In genomic region chr3:125250973-125251372, GRCh38 we compare ENCODE assay signal across 22 cellular contexts. TPM values are rescaled to one million over a fixed set of nuclear protein-coding genes. Genes with fewer than 3 reads are reported as not detected.
DNase-seq lines count a peak whose midpoint lies in the region; ATAC-seq, FAIRE-seq and TF ChIP-seq lines count a peak whose summit lies in the region.
"Had no signal": no experiment of that assay in that cellular context is flagged by ENCODE, and none has a peak within 500 bp of the region (broad histone marks: within the 10 kb centered on the region; RNA-seq: fewer than 3 reads in every experiment).

No MANE protein-coding gene starts in this region.

- CTCF ChIA-PET in HEK293 (lab: Yijun Ruan, JAX), result no interaction called here
- CTCF ChIA-PET in K562 (lab: Yijun Ruan, JAX; ENCODE audit: low intra/inter-chr PET ratio), result no interaction called here
- CTCF ChIA-PET in mammary epithelial cell (lab: Charles Lee; ENCODE audit: low non-redundant PET), result interaction anchor here (0.7 kb wide), 1 partner anchor 10 kb away, joined by 4 read pairs; no protein-coding TSS in a partner anchor
- CTCF ChIA-PET in activated naive CD4-positive, alpha-beta T cell treated with anti-CD3 and anti-CD28 coated beads, Interleukin-2, amount 10 ng/mL, durations not matched to agents 7 days and 5 days (lab: Charles Lee), result no interaction called here

- 82% methylated on average over 1 of the region's 2 CpGs for WGBS in K562 (ENCODE audit: insufficient coverage, low coverage, missing lambda C conversion rate)
- WGBS in mammary epithelial cell (ENCODE audit: low coverage, missing lambda C conversion rate), result 97% methylated on average over 2 of the region's 2 CpGs

- no peaks in the 10 kb centered on the region for H3K79me2 ChIP-seq in K562 (ENCODE audit: control insufficient read depth, insufficient read depth, low read length)
- no peaks in the 10 kb centered on the region for H3K79me2 ChIP-seq in mammary epithelial cell (ENCODE audit: insufficient read depth, low read length)

- no peak for TF ChIP-seq EP300 in K562 (IDR thresholded peaks at IDR 0.05; ENCODE audit: low read length)

- TF ChIP-seq RAD21 in K562 (CRISPR knock-in tag; conservative IDR thresholded peaks at IDR 0.05 in 1 of 2, IDR thresholded peaks at IDR 0.05 in 1 of 2), result no peak

- no peak for ATAC-seq in K562
- ATAC-seq: A549 had no signal

- no peaks in the 10 kb centered on the region for H3K9me3 Mint-ChIP-seq in activated naive CD4-positive, alpha-beta T cell treated with anti-CD3 and anti-CD28 coated beads, Interleukin-2, amount 10 ng/mL, durations not matched to agents 7 days and 5 days
- H3K9me3 Mint-ChIP-seq: CD4-positive, alpha-beta T cell; CD8-positive, alpha-beta memory T cell had no signal

- in situ Hi-C loops in K562 (cut with MboI) (no loop called here), mammary epithelial cell (cut with MboI; ENCODE audit: low sequenced_read_pairs in 2 of 2) (no loop called here)

- no TSS peak for BruUV-seq in K562 (replicated peaks; lab: Mats Ljungman, UMichigan)
- no TSS peak for BruUV-seq in mammary epithelial cell (replicated peaks; lab: Mats Ljungman, UMichigan)

- H3K27ac Mint-ChIP-seq in activated naive CD4-positive, alpha-beta T cell treated with anti-CD3 and anti-CD28 coated beads, Interleukin-2, amount 10 ng/mL, durations not matched to agents 7 days and 5 days, result no peak overlapping the region
- H3K27ac Mint-ChIP-seq: CD14-positive monocyte; CD4-positive, alpha-beta T cell; CD8-positive, alpha-beta memory T cell had no signal

- no peaks in the 10 kb centered on the region for H3K27me3 ChIP-seq in K562 (ENCODE audit: control insufficient read depth in 2 of 2, insufficient read depth in 2 of 2, low read length in 2 of 2)
- no peaks in the 10 kb centered on the region for H3K27me3 ChIP-seq in mammary epithelial cell (ENCODE audit: insufficient read depth, low read length)
- H3K27me3 ChIP-seq: BE2C had no signal

- peak; percentile 18 for DNase-seq in DMS79 (lab: John Stamatoyannopoulos, UW)
- DNase-seq in K562 (ENCODE audit: extremely low read depth in 1 of 4, low spot score in 3 of 4), result no peak
- no peak for DNase-seq in mammary epithelial cell
- DNase-seq in activated naive CD4-positive, alpha-beta T cell treated with anti-CD3 and anti-CD28 coated beads, Interleukin-2, amount 10 ng/mL, durations not matched to agents 7 days and 5 days, result no peak
- no peak for DNase-seq in HUDEP-2 (lab: John Stamatoyannopoulos, UW; ENCODE audit: unreplicated experiment in 76 of 76)
- DNase-seq: 8988T; ACHN; AML-193; BE2C; CD4-positive, alpha-beta T cell; CD8-positive, alpha-beta memory T cell; DMS 273 treated with DMSO at 0.1 percent for 48 hours; DND-41; GOT3 had no signal

- peaks cover 0 to 4% of the 10 kb centered on the region in 2 experiments; a peak in 1 of 3 replicates for H3K36me3 ChIP-seq in HEK293 (ENCODE audit: control insufficient read depth in 2 of 2, insufficient read depth in 1 of 2, low read length in 2 of 2)
- H3K36me3 ChIP-seq in K562 (ENCODE audit: control insufficient read depth, insufficient read depth, low read length), result no peaks in the 10 kb centered on the region
- peaks cover 3% of the 10 kb centered on the region for H3K36me3 ChIP-seq in mammary epithelial cell (ENCODE audit: insufficient read depth, low read length)
- H3K36me3 ChIP-seq: BE2C, HAP-1 had no signal

- H3K4me3 Mint-ChIP-seq in activated naive CD4-positive, alpha-beta T cell treated with anti-CD3 and anti-CD28 coated beads, Interleukin-2, amount 10 ng/mL, durations not matched to agents 7 days and 5 days, result no peak overlapping the region
- H3K4me3 Mint-ChIP-seq: CD14-positive monocyte; CD4-positive, alpha-beta T cell; CD8-positive, alpha-beta memory T cell had no signal

- H3K4me1 ChIP-seq in HEK293 (ENCODE audit: control insufficient read depth, insufficient read depth, low read length), result no peaks in the 10 kb centered on the region
- no peaks in the 10 kb centered on the region for H3K4me1 ChIP-seq in K562 (replicated peaks in 1 of 2; ENCODE audit: control insufficient read depth in 2 of 2, insufficient read depth in 2 of 2, low read length in 2 of 2)
- no peaks in the 10 kb centered on the region for H3K4me1 ChIP-seq in mammary epithelial cell (ENCODE audit: insufficient read depth, low read length)
- H3K4me1 ChIP-seq: A549, BE2C, HAP-1 had no signal

- TF ChIP-seq CTCF in HEK293 (tag by site-specific recombination; IDR thresholded peaks at IDR 0.05) (no peak), K562 (IDR thresholded peaks at IDR 0.05 in 2 of 3, conservative IDR thresholded peaks at IDR 0.05 in 1 of 3; ENCODE audit: insufficient read depth in 2 of 3, low read depth in 1 of 3, low read length in 3 of 3) (no peak), mammary epithelial cell (conservative IDR thresholded peaks at IDR 0.05 in 1 of 2, IDR thresholded peaks at IDR 0.05 in 1 of 2; ENCODE audit: extremely low read depth in 1 of 2, insufficient read depth in 1 of 2, low read depth in 1 of 2, low read length in 2 of 2) (no peak)

- TF ChIP-seq POLR2A in K562 (conservative IDR thresholded peaks at IDR 0.05), result no peak

- dilution Hi-C loops in mammary epithelial cell (cut with HindIII; ENCODE audit: low sequenced_read_pairs), result no loop called here

- POLR2A ChIA-PET in HEK293 (lab: Yijun Ruan, JAX) (no interaction called here), K562 (lab: Yijun Ruan, JAX) (interaction anchor here (1.0 kb wide), 1 partner anchor 9 kb away, joined by 3 read pairs; no protein-coding TSS in a partner anchor)

- FAIRE-seq in K562 (lab: Jason Lieb, UNC), result no peak
- FAIRE-seq: A549, D721Med, G401.6, GM12892 had no signal

- no peak overlapping the region for H2AFZ ChIP-seq in K562 (ENCODE audit: low read depth, low read length)
- H2AFZ ChIP-seq in mammary epithelial cell (ENCODE audit: low read depth, low read length), result no peak overlapping the region

- no peaks in the 10 kb centered on the region for H3K9me3 ChIP-seq in HEK293 (ENCODE audit: control insufficient read depth, insufficient read depth, low read depth, low read length)
- no peaks in the 10 kb centered on the region for H3K9me3 ChIP-seq in K562 (replicated peaks; ENCODE audit: control insufficient read depth, insufficient read depth, low read depth, low read length)
- no peaks in the 10 kb centered on the region for H3K9me3 ChIP-seq in mammary epithelial cell (replicated peaks; ENCODE audit: insufficient read depth, low read length)
- H3K9me3 ChIP-seq: A549, BE2C, HAP-1 had no signal

- H3K27me3 Mint-ChIP-seq in activated naive CD4-positive, alpha-beta T cell treated with anti-CD3 and anti-CD28 coated beads, Interleukin-2, amount 10 ng/mL, durations not matched to agents 7 days and 5 days, result no peaks in the 10 kb centered on the region
- H3K27me3 Mint-ChIP-seq: CD4-positive, alpha-beta T cell; CD8-positive, alpha-beta memory T cell had no signal

- H3K4me3 ChIP-seq in HEK293 (ENCODE audit: low read depth, low read length) (no peak overlapping the region), K562 (no peak overlapping the region), mammary epithelial cell (replicated peaks in 1 of 3; ENCODE audit: insufficient read depth in 1 of 3, low read depth in 2 of 3, low read length in 3 of 3) (no peak overlapping the region)
- H3K4me3 ChIP-seq: A549; BLaER1 treated with 17β-estradiol and CSF1 and Interleukin-3, amounts not matched to agents 10 nM and 100 nM; HAP-1 had no signal

- intact Hi-C loops in K562 (cut with micrococcal nuclease) (no loop called here), mammary epithelial cell (cut with micrococcal nuclease) (no loop called here)

- H3K36me3 Mint-ChIP-seq in activated naive CD4-positive, alpha-beta T cell treated with anti-CD3 and anti-CD28 coated beads, Interleukin-2, amount 10 ng/mL, durations not matched to agents 7 days and 5 days, result peaks cover 15% of the 10 kb centered on the region

- H3K27ac ChIP-seq in HEK293 (ENCODE audit: extremely low read depth, low read depth, low read length), result no peak overlapping the region
- no peak overlapping the region for H3K27ac ChIP-seq in K562 (ENCODE audit: extremely low read depth, low read depth, low read length)
- H3K27ac ChIP-seq in mammary epithelial cell (ENCODE audit: insufficient read depth, low read depth, low read length), result no peak overlapping the region
- H3K27ac ChIP-seq: A549; BLaER1 treated with 17β-estradiol and CSF1 and Interleukin-3, amounts not matched to agents 10 nM and 100 nM had no signal

- no peaks in the 10 kb centered on the region for H3K4me1 Mint-ChIP-seq in activated naive CD4-positive, alpha-beta T cell treated with anti-CD3 and anti-CD28 coated beads, Interleukin-2, amount 10 ng/mL, durations not matched to agents 7 days and 5 days

- H3K9me1 ChIP-seq in K562 (ENCODE audit: control insufficient read depth, insufficient read depth, low read length), result no peaks in the 10 kb centered on the region

- no peaks in the 10 kb centered on the region for H4K20me1 ChIP-seq in K562 (replicated peaks; ENCODE audit: control insufficient read depth, insufficient read depth, low read length)
- H4K20me1 ChIP-seq in mammary epithelial cell (ENCODE audit: insufficient read depth, low read length), result no peaks in the 10 kb centered on the region

- H3K4me2 ChIP-seq in K562 (ENCODE audit: insufficient read depth, low read length) (no peak overlapping the region), mammary epithelial cell (ENCODE audit: insufficient read depth, low read depth, low read length) (no peak overlapping the region)
- H3K4me2 ChIP-seq: A549; BLaER1 treated with 17β-estradiol and CSF1 and Interleukin-3, amounts not matched to agents 10 nM and 100 nM had no signal

- H3K9ac ChIP-seq in K562 (ENCODE audit: insufficient read depth in 1 of 2, low read depth in 2 of 2, low read length in 2 of 2), result no peak overlapping the region
- H3K9ac ChIP-seq in mammary epithelial cell (ENCODE audit: insufficient read depth, low read length), result no peak overlapping the region
- H3K9ac ChIP-seq: BLaER1 treated with 17β-estradiol and CSF1 and Interleukin-3, amounts not matched to agents 10 nM and 100 nM had no signal

RNA-seq across cellular contexts. Expression of gene SLC12A8, which starts 38.4 kb away (rescaled TPM):
- total RNA-seq in K562 (2011; cell fraction: chromatin; rRNA removed; ENCODE audit: low replicate concordance), result 0.81 and 1.1 TPM in 2 replicates
- total RNA-seq in K562 (2011; cell fraction: nucleolus; rRNA removed), result 0.33 and 1.2 TPM in 2 replicates
- 0.95 TPM in 1 of 2 replicates, not detected in the other for total RNA-seq in K562 (2011; cell fraction: nucleoplasm; rRNA removed)
- not detected in 2 replicates for total RNA-seq in K562 (2014; rRNA removed)
- 0.11 TPM in 1 of 2 replicates, not detected in the other for total RNA-seq in K562 (2014; rRNA removed; fragmentation: Illumina TruSeq; extraction: Trizol)
- not detected in 2 replicates for total RNA-seq in K562 (2015; rRNA removed; fragmentation: Illumina TruSeq; extraction: Trizol)
- 0.33 TPM in 1 of 2 replicates, not detected in the other for total RNA-seq in K562 (2021)
- 0.12 TPM in 1 of 2 replicates, not detected in the other for polyA plus RNA-seq in K562 (2011; rRNA removed)
- polyA plus RNA-seq in K562 (2011; cell fraction: cytosol; rRNA removed), result 0.18 and 0.24 TPM in 2 replicates
- polyA plus RNA-seq in K562 (2011; cell fraction: nucleus; rRNA removed), result 0.07 and 0.38 TPM in 2 replicates
- 0.05 and 0.97 TPM in 2 replicates for polyA plus RNA-seq in K562 (2012)
- polyA plus RNA-seq in K562 (2014; fragmentation: Illumina TruSeq; extraction: Trizol), result 0.04 and 0.24 TPM in 2 replicates
- under 1 TPM in 1 of 2 experiments, not detected in 1; 0.04 TPM for polyA plus RNA-seq in K562 (2014; fragmentation: Nextera tagmentation; extraction: Ambion mirVana)
- 0.09 TPM in 1 of 2 replicates, not detected in the other for polyA plus RNA-seq in K562 (2014; rRNA removed)
- 0.09 TPM in 1 of 2 replicates, not detected in the other for polyA minus RNA-seq in K562 (2011; rRNA and poly(A)+ RNA removed)
- polyA minus RNA-seq in K562 (2011; cell fraction: cytosol; rRNA and poly(A)+ RNA removed), result not detected in 2 replicates
- not detected in 2 replicates for polyA minus RNA-seq in K562 (2011; cell fraction: nucleus; rRNA and poly(A)+ RNA removed)
- total RNA-seq in mammary epithelial cell, result 10 to 100 TPM; 12.5 to 24.8 TPM
- polyA plus RNA-seq in mammary epithelial cell, result 7.5 TPM
- 10.9 TPM for polyA minus RNA-seq in mammary epithelial cell
- polyA plus RNA-seq: CD8-positive, alpha-beta memory T cell had no signal

Comparison
In these comparisons a context has a peak if more than half of its experiments do, and no peak if none do; other contexts are left out.
1. RNA of gene SLC12A8, which starts 38.4 kb away (total RNA-seq): 12.5 to 24.8 TPM in mammary epithelial cell; 0.11 to 1.2 TPM in K562; every median in the first group is over 4 times any median in the second.